Comparison of ENCODE assay signal across 10 cellular contexts in genomic region chr2:42905341-42906114, GRCh38.
DNase-seq lines count a peak whose midpoint lies in the region; ATAC-seq, FAIRE-seq and TF ChIP-seq lines count a peak whose summit lies in the region.
"Had no signal": no experiment of that assay in that cellular context is flagged by ENCODE, and none has a peak within 500 bp of the region (broad histone marks: within the 10 kb centered on the region; RNA-seq: fewer than 3 reads in every experiment).

No MANE protein-coding gene starts in this region.

- no peak overlapping the region for H3K4me3 ChIP-seq in astrocyte (ENCODE audit: insufficient read depth, low read depth, low read length)

- POLR2A ChIA-PET in activated CD8-positive, alpha-beta T cell treated with anti-CD3 and anti-CD28 coated beads for 36 hours (lab: Charles Lee), result no interaction called here

- H3K4me1 ChIP-seq in astrocyte (ENCODE audit: insufficient read depth, low read length), result peaks cover 33% of the 10 kb centered on the region

- no peaks in the 10 kb centered on the region for H3K36me3 ChIP-seq in astrocyte (ENCODE audit: insufficient read depth, low read length)

- H2AFZ ChIP-seq in astrocyte (ENCODE audit: low read depth, low read length), result no peak overlapping the region

- no peak overlapping the region for H3K9ac ChIP-seq in astrocyte (ENCODE audit: low read length)

- ATAC-seq in left ventricle myocardium superior, result peak; percentile 15
- peak; percentile 67 for ATAC-seq in sciatic nerve
- no peak for ATAC-seq in GM18907 (IDR thresholded peaks at IDR 0.05; ENCODE audit: unreplicated experiment)
- ATAC-seq in activated CD8-positive, alpha-beta T cell treated with anti-CD3 and anti-CD28 coated beads for 36 hours, result no peak
- ATAC-seq: activated T-cell treated with anti-CD3 and anti-CD28 coated beads, Interleukin-2, amount 50 U/mL, for 4 hours had no signal

- H3K4me2 ChIP-seq in astrocyte (ENCODE audit: low read length), result peak overlapping the region; percentile 65

- no peaks in the 10 kb centered on the region for H3K79me2 ChIP-seq in astrocyte (ENCODE audit: insufficient read depth, low read length)

- no peak overlapping the region for H3K27ac Mint-ChIP-seq in astrocyte (ENCODE audit: unreplicated experiment)
- H3K27ac Mint-ChIP-seq in activated CD8-positive, alpha-beta T cell treated with anti-CD3 and anti-CD28 coated beads for 36 hours, result no peak overlapping the region

- no peak for TF ChIP-seq CTCF in astrocyte (IDR thresholded peaks at IDR 0.05; ENCODE audit: insufficient read depth, low read depth, low read length)
- no peak for TF ChIP-seq CTCF in activated CD8-positive, alpha-beta T cell treated with anti-CD3 and anti-CD28 coated beads for 36 hours (IDR thresholded peaks at IDR 0.05)

- in situ Hi-C loops in KBM-7 (cut with MboI; ENCODE audit: low pct_unique_long_range_greater_than_20kb, low sequenced_read_pairs), result no loop called here

- H3K9me3 ChIP-seq in astrocyte (ENCODE audit: insufficient read depth, low read depth, low read length), result no peaks in the 10 kb centered on the region

- intact Hi-C loops in left ventricle myocardium superior (cut with micrococcal nuclease) (no loop called here), sciatic nerve (cut with DNase I) (no loop called here)
- intact Hi-C loops in activated CD8-positive, alpha-beta T cell treated with anti-CD3 and anti-CD28 coated beads for 36 hours (cut with micrococcal nuclease), result no loop called here

- no peak overlapping the region for H3K4me3 Mint-ChIP-seq in astrocyte (ENCODE audit: unreplicated experiment)
- H3K4me3 Mint-ChIP-seq in activated CD8-positive, alpha-beta T cell treated with anti-CD3 and anti-CD28 coated beads for 36 hours, result no peak overlapping the region
- H3K4me3 Mint-ChIP-seq: activated T-cell treated with anti-CD3 and anti-CD28 coated beads, Interleukin-2, amount 50 U/mL, for 4 hours had no signal

- peaks cover 11% of the 10 kb centered on the region for H3K27me3 Mint-ChIP-seq in astrocyte (ENCODE audit: low read depth, unreplicated experiment)
- peaks cover 1% of the 10 kb centered on the region for H3K27me3 Mint-ChIP-seq in activated CD8-positive, alpha-beta T cell treated with anti-CD3 and anti-CD28 coated beads for 36 hours

- peaks cover 26% of the 10 kb centered on the region for H3K4me1 Mint-ChIP-seq in astrocyte (ENCODE audit: low read depth, unreplicated experiment)
- H3K4me1 Mint-ChIP-seq in activated CD8-positive, alpha-beta T cell treated with anti-CD3 and anti-CD28 coated beads for 36 hours (ENCODE audit: low read depth), result no peaks in the 10 kb centered on the region

- peak; percentile 48 for DNase-seq in EH (ENCODE audit: low read depth)
- no peak for DNase-seq in astrocyte (ENCODE audit: low read depth)
- no peak for DNase-seq in left ventricle myocardium superior
- no peak for DNase-seq in sciatic nerve (ENCODE audit: low spot score)
- no peak for DNase-seq in KBM-7
- no peak for DNase-seq in stimulated activated CD4-positive, alpha-beta T cell treated with anti-CD3 and anti-CD28 coated beads, Interleukin-1b, Interleukin-23, amount 100 ng/mL, for 48 hours
- DNase-seq in activated CD8-positive, alpha-beta T cell treated with anti-CD3 and anti-CD28 coated beads for 36 hours, result no peak
- DNase-seq: activated T-cell treated with anti-CD3 and anti-CD28 coated beads, Interleukin-2, amount 50 U/mL, for 4 hours; GDM1 had no signal

- FAIRE-seq in astrocyte (lab: Jason Lieb, UNC), result no peak

- H3K27me3 ChIP-seq in astrocyte (ENCODE audit: insufficient read depth, low read length), result no peaks in the 10 kb centered on the region

- CTCF ChIA-PET in activated CD8-positive, alpha-beta T cell treated with anti-CD3 and anti-CD28 coated beads for 36 hours (lab: Charles Lee), result interaction anchor here (0.9 kb wide), 1 partner anchor 77 kb away, joined by 3 read pairs; no protein-coding TSS in a partner anchor

- H3K9me3 Mint-ChIP-seq in astrocyte (ENCODE audit: unreplicated experiment), result no peaks in the 10 kb centered on the region
- no peaks in the 10 kb centered on the region for H3K9me3 Mint-ChIP-seq in activated CD8-positive, alpha-beta T cell treated with anti-CD3 and anti-CD28 coated beads for 36 hours
- H3K9me3 Mint-ChIP-seq: activated T-cell treated with anti-CD3 and anti-CD28 coated beads, Interleukin-2, amount 50 U/mL, for 4 hours had no signal

- no peaks in the 10 kb centered on the region for H4K20me1 ChIP-seq in astrocyte (ENCODE audit: insufficient read depth, low read length)

- H3K36me3 Mint-ChIP-seq in astrocyte (ENCODE audit: low read depth, unreplicated experiment), result no peaks in the 10 kb centered on the region
- no peaks in the 10 kb centered on the region for H3K36me3 Mint-ChIP-seq in activated CD8-positive, alpha-beta T cell treated with anti-CD3 and anti-CD28 coated beads for 36 hours (ENCODE audit: low read depth)

- no peak overlapping the region for H3K27ac ChIP-seq in astrocyte (ENCODE audit: low read depth, low read length)

Comparison
In these comparisons a context has a peak if more than half of its experiments do, and no peak if none do; other contexts are left out.
1. ATAC-seq: peak in left ventricle myocardium superior (single experiment) and sciatic nerve (single experiment); none in GM18907 (single experiment) and activated CD8-positive, alpha-beta T cell treated with anti-CD3 and anti-CD28 coated beads for 36 hours (single experiment).